Comparison of ENCODE assay signal across 10 cellular contexts in the genomic region with DNA sequence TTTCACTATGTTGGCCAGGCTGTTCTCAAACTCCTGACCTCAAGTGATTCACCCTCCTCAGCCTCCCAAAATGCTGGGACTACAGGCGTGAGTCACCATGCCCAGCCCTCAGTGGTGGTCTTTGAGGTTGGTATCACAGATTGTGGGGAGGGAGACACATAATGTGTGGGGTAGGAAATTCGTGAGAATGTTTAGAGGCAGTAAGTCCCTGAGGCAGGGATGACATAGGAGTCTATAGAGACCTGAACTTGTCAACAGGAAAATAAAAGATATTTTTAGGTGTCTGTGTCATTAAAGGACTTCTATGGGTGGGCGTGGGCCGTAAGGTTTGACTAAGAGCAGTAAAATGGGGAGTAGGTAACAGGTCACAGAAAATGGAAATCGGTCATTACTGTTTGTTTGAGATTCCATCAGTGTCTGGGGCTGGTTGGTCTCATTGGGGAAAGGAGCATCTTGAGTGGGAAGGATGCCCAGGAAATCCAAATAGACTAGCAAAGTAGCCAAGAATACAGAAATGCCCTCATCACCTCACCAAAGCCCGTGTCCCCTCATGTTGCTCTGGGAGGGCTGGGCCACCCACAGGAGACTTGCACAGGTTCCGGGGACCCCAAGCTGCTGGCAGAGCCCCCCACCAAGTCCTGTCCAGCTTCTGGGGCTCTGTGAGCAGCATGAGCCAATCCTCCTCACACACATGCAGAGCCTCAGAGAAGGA.
A peak's percentile ranks its signal among the peaks of the same experiment; 100 is the strongest.
DNase-seq lines count a peak whose midpoint lies in the region; ATAC-seq and TF ChIP-seq lines count a peak whose summit lies in the region.
"Had no signal": no experiment of that assay in that cellular context is flagged by ENCODE, and none has a peak within 500 bp of the region (broad histone marks: within the 10 kb centered on the region; RNA-seq: fewer than 3 reads in every experiment).

No MANE protein-coding gene starts in this region.

- H3K4me1 ChIP-seq in ovary (ENCODE audit: insufficient read depth) (no peaks in the 10 kb centered on the region), aorta (ENCODE audit: control insufficient read depth in 1 of 2, insufficient read depth in 2 of 2, low read length in 2 of 2) (no peaks in the 10 kb centered on the region)

- H3K36me3 ChIP-seq in ovary (no peaks in the 10 kb centered on the region), aorta (ENCODE audit: control insufficient read depth in 1 of 2, insufficient read depth in 2 of 2, low read length in 1 of 2) (no peaks in the 10 kb centered on the region)

- DNase-seq in GM12865 (ENCODE audit: low read depth): peak; percentile 79
- DNase-seq in T-helper 2 cell: peak in 3 of 5 experiments; percentile 7 to 74 (median 73)
- DNase-seq in activated naive CD4-positive, alpha-beta T cell treated with anti-CD3 and anti-CD28 coated beads, Interleukin-2, amount 50 U/mL, for 16 hours: peak; percentile 75
- peak; percentile 68 to 72 for DNase-seq in stimulated activated CD4-positive, alpha-beta T cell treated with anti-CD3 and anti-CD28 coated beads, Interleukin-2, amount 100 ng/mL, for 48 hours
- DNase-seq in ovary: no peak
- no peak for DNase-seq in aorta
- no peak for DNase-seq in NCI-H748 (lab: John Stamatoyannopoulos, UW; ENCODE audit: unreplicated experiment)
- DNase-seq in SK-N-DZ (ENCODE audit: low spot score): no peak
- DNase-seq: GDM1, NCI-H1694 had no signal

- TF ChIP-seq POLR2A in ovary (IDR thresholded peaks at IDR 0.05): no peak

- no peak overlapping the region for H3K4me3 ChIP-seq in GM12865 (ENCODE audit: low read depth, low read length)
- H3K4me3 ChIP-seq in ovary: no peak overlapping the region
- H3K4me3 ChIP-seq in aorta (ENCODE audit: low read length in 2 of 2): no peak overlapping the region

- H3K9me3 ChIP-seq in ovary: no peaks in the 10 kb centered on the region
- no peaks in the 10 kb centered on the region for H3K9me3 ChIP-seq in aorta (ENCODE audit: control insufficient read depth, low read length)

- WGBS in ovary, 3 donors: 73 to 94% (median 85%) methylated on average over 7 of the region's 7 CpGs
- WGBS in aorta, 2 donors: 80 to 86% methylated on average over 7 of the region's 7 CpGs

- ATAC-seq in aorta (ENCODE audit: low FRiP score): no peak

- no peak for TF ChIP-seq CTCF in GM12865 (IDR thresholded peaks at IDR 0.05; ENCODE audit: insufficient read depth, low read depth, low read length, missing control alignments)
- no peak for TF ChIP-seq CTCF in ovary (IDR thresholded peaks at IDR 0.05)

- TF ChIP-seq EP300 in ovary (IDR thresholded peaks at IDR 0.05): no peak

- no peak overlapping the region for H3K27ac ChIP-seq in ovary
- H3K27ac ChIP-seq in aorta (ENCODE audit: low read depth in 1 of 2, low read length in 2 of 2): no peak overlapping the region

- intact Hi-C loops in ovary (cut with DNase I): no loop called here
- intact Hi-C loops in aorta (cut with DNase I): no loop called here

- H3K27me3 ChIP-seq in ovary (no peaks in the 10 kb centered on the region), aorta (ENCODE audit: control insufficient read depth in 1 of 2, insufficient read depth in 2 of 2, low read length in 1 of 2) (no peaks in the 10 kb centered on the region)

Comparison
In these comparisons a context has a peak if more than half of its experiments do, and no peak if none do; other contexts are left out.
1. DNase-seq: peak in GM12865 (single experiment), T-helper 2 cell (3 of 5), activated naive CD4-positive, alpha-beta T cell treated with anti-CD3 and anti-CD28 coated beads, Interleukin-2, amount 50 U/mL, for 16 hours (single experiment) and stimulated activated CD4-positive, alpha-beta T cell treated with anti-CD3 and anti-CD28 coated beads, Interleukin-2, amount 100 ng/mL, for 48 hours (2 of 2); none in ovary (0 of 5), aorta (0 of 2), NCI-H748 (single experiment) and SK-N-DZ (single experiment).